In genomic region chr20:1426231-1426849, GRCh38 we compare ENCODE assay signal across 1 cellular context.
TF ChIP-seq lines count a peak whose summit lies in the region.

No MANE protein-coding gene starts in this region.

TF ChIP-seq in SK-N-SH treated with all-trans-retinoic acid at 6 μM for 48 hours, 23 proteins besides CTCF, POLR2A, EP300 and RAD21 (continued from another document):
- TF ChIP-seq POU6F1 (CRISPR knock-in tag; IDR thresholded peaks at IDR 0.05; ENCODE audit: borderline replicate concordance, low read depth) (no peak), ZNF8 (CRISPR knock-in tag; IDR thresholded peaks at IDR 0.05) (no peak), SNAI2 (CRISPR knock-in tag; IDR thresholded peaks at IDR 0.05) (no peak), ARNTL (CRISPR knock-in tag; IDR thresholded peaks at IDR 0.05; ENCODE audit: borderline replicate concordance, low read depth) (no peak), PATZ1 (CRISPR knock-in tag; IDR thresholded peaks at IDR 0.05; ENCODE audit: borderline replicate concordance) (no peak), ZFP3 (CRISPR knock-in tag; IDR thresholded peaks at IDR 0.05) (no peak), CSDC2 (CRISPR knock-in tag; IDR thresholded peaks at IDR 0.05) (no peak), ISL1 (CRISPR knock-in tag; IDR thresholded peaks at IDR 0.05) (no peak), ZC3H10 (CRISPR knock-in tag; IDR thresholded peaks at IDR 0.05) (no peak), BACH2 (CRISPR knock-in tag; IDR thresholded peaks at IDR 0.05; ENCODE audit: borderline replicate concordance) (no peak), ZFP30 (CRISPR knock-in tag; IDR thresholded peaks at IDR 0.05) (no peak), ESRRG (CRISPR knock-in tag; IDR thresholded peaks at IDR 0.05) (no peak), GLIS3 (CRISPR knock-in tag; IDR thresholded peaks at IDR 0.05) (no peak), TCF4 (CRISPR knock-in tag; IDR thresholded peaks at IDR 0.05; ENCODE audit: borderline replicate concordance) (no peak), PPARA (CRISPR knock-in tag; IDR thresholded peaks at IDR 0.05; ENCODE audit: borderline replicate concordance) (no peak)
